21 cellular contexts compared by ENCODE assay signal in the genomic region with DNA sequence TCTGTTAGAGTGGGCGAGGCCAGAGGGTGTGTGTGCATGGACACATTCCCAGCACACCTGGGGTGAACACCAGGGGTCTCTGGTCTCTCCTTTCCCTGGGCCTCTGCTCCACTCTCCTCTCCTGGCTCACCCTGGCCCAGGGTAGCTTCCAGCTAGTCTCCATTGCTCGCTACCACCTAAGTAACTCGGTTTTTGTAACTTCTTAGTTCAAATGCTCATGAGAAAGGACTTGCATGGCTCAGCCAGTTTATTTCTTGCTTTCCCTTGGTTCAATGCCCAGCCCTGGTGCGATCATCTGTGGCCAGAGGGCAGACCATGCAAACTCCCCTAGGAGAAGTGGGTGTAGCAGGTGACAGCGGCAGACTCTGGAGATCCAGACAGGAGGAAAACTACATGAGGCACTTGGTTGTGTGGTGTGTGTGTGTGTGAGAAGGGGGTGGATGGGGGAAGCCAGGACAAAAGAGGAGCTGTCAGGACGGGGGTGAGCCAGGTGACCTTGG. TPM values are rescaled to one million over a fixed set of nuclear protein-coding genes. Genes with fewer than 3 reads are reported as not detected.
"Had no signal": no experiment of that assay in that cellular context is flagged by ENCODE, and none has a peak within 500 bp of the region (broad histone marks: within the 10 kb centered on the region; RNA-seq: fewer than 3 reads in every experiment).

No MANE protein-coding gene starts in this region.

- H3K27ac ChIP-seq: lower lobe of right lung, psoas muscle, right lobe of liver, tibial artery, WERI-Rb-1 had no signal

- FAIRE-seq: urothelium cell line had no signal

- H3K27me3 ChIP-seq: hepatocyte, right lobe of liver, tibial artery had no signal

- H3K4me1 Mint-ChIP-seq: stimulated activated memory B cell treated with anti-CD40 and anti-IgM and Interleukin-4, amounts not matched to agents 10 μg/mL and 1 μg/mL and 100 μg/mL, for 72 hours had no signal

- H3K27ac Mint-ChIP-seq: activated naive CD8-positive, alpha-beta T cell treated with anti-CD3 and anti-CD28 coated beads, Interleukin-2, amount 10 ng/mL, durations not matched to agents 7 days and 5 days; stimulated activated memory B cell treated with anti-CD40 and anti-IgM and Interleukin-4, amounts not matched to agents 10 μg/mL and 1 μg/mL and 100 μg/mL, for 72 hours had no signal

- H3K4me1 ChIP-seq: lower lobe of right lung, right lobe of liver had no signal

- H3K36me3 ChIP-seq: lower lobe of right lung, right lobe of liver, tibial artery, WERI-Rb-1 had no signal

- DNase-seq: activated CD4-positive, alpha-beta T cell treated with anti-CD3 and anti-CD28 coated beads, Interleukin-2, amount 50 U/mL, for 4 hours; activated naive CD4-positive, alpha-beta T cell treated with Interleukin-2 at 50 U/mL for 16 hours; activated naive CD8-positive, alpha-beta T cell treated with anti-CD3 and anti-CD28 coated beads, Interleukin-2, amount 10 ng/mL, durations not matched to agents 7 days and 5 days; activated T-cell treated with anti-CD3 and anti-CD28 coated beads for 4 hours; amygdala; left colon; lower lobe of right lung; occipital lobe; psoas muscle; stimulated activated CD4-positive, alpha-beta T cell treated with anti-CD3 and anti-CD28 coated beads, Interleukin-4, amount 100 ng/mL, for 4 hours; tibial artery; WERI-Rb-1 had no signal

- ATAC-seq: lower lobe of right lung; stimulated activated memory B cell treated with anti-CD40 and anti-IgM and Interleukin-4, amounts not matched to agents 10 μg/mL and 1 μg/mL and 100 μg/mL, for 72 hours had no signal

- H3K4me3 ChIP-seq: hepatocyte, lower lobe of right lung, psoas muscle, right lobe of liver, tibial artery had no signal

- H3K4me3 Mint-ChIP-seq: activated naive CD8-positive, alpha-beta T cell treated with anti-CD3 and anti-CD28 coated beads, Interleukin-2, amount 10 ng/mL, durations not matched to agents 7 days and 5 days; nephron; stimulated activated memory B cell treated with anti-CD40 and anti-IgM and Interleukin-4, amounts not matched to agents 10 μg/mL and 1 μg/mL and 100 μg/mL, for 72 hours had no signal

RNA-seq across cellular contexts. Expression of a gene that starts 35.2 kb away (rescaled TPM):
- total RNA-seq: activated naive CD8-positive, alpha-beta T cell treated with anti-CD3 and anti-CD28 coated beads, Interleukin-2, amount 10 ng/mL, durations not matched to agents 7 days and 5 days; SK-MEL-5; T-helper 2 cell treated with Interferon-gamma antibody and Interleukin-4, amounts not matched to agents 100 ng/mL and 5 ng/mL, for 36 hours had no signal

RNA-seq across cellular contexts. Expression of a gene that starts 54.6 kb away (rescaled TPM):
- total RNA-seq: activated naive CD8-positive, alpha-beta T cell treated with anti-CD3 and anti-CD28 coated beads, Interleukin-2, amount 10 ng/mL, durations not matched to agents 7 days and 5 days; cardiac septum; fibroblast of villous mesenchyme; hepatocyte; left colon; lower lobe of right lung; occipital lobe; psoas muscle; SK-MEL-5; T-helper 2 cell treated with Interferon-gamma antibody and Interleukin-4, amounts not matched to agents 100 ng/mL and 5 ng/mL, for 36 hours had no signal
